10 cellular contexts compared by ENCODE assay signal in the genomic region with DNA sequence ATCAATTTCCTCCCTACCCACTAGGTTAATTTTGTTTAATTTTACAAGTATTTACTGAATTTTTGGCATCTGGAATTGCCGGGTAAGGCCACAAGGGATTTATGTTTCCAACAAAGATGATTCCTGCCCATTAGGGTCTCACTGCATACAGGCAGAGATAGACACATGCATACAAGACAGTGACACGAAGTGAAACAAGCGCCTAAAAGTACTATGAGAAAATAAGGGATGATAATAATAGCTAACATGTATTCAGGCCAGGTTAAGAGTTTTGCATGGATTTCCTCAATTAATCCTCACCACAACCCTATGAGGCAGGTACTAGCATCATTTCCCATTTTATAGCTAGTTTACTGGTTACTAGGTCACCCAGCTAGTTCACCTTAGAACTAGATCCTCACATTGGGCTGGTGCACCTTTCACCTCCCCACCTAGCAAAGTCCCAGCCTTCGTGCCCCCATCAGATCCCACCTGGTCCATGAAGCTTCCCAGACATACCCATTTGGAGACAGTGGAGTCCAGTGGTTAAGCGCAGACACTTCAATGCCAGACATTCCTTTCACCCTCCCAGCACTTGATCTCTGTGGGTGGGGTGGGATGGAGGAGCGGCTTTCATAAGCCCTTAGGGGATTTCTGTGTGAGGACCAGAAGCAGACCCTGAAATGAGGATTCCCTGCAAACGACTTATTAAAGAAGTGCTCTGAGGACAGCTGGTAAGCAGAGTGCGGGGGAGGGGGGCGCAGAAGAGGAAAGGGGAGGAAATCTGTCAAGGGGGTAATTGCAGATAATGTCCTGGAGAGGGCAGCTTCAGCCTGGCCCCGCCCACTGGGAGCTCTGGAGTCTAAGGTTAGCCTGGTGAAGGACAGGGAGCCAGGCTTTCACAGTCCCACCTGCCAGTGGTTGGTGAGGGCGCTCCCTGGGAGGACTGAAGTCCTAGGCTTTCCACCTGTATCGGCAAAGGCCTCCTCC. TPM values are rescaled to one million over a fixed set of nuclear protein-coding genes. Genes with fewer than 3 reads are reported as not detected.
A peak's percentile ranks its signal among the peaks of the same experiment; 100 is the strongest.
DNase-seq lines count a peak whose midpoint lies in the region; ATAC-seq and TF ChIP-seq lines count a peak whose summit lies in the region.
"Had no signal": no experiment of that assay in that cellular context is flagged by ENCODE, and none has a peak within 500 bp of the region (broad histone marks: within the 10 kb centered on the region; RNA-seq: fewer than 3 reads in every experiment).

No MANE protein-coding gene starts in this region.

- H3K27ac ChIP-seq in iPS DF 6.9 (ENCODE audit: low read length) = no peak overlapping the region
- H3K27ac ChIP-seq: skin epidermis had no signal

- peaks cover 34% of the 10 kb centered on the region for H3K27me3 Mint-ChIP-seq in type B pancreatic cell
- H3K27me3 Mint-ChIP-seq: CD4-positive, alpha-beta memory T cell had no signal

- DNase-seq in SIG-M5 treated with dmso at 0.1 percent for 504 hours (lab: John Stamatoyannopoulos, UW; ENCODE audit: unreplicated experiment) (peak; percentile 48), SIG-M5 (lab: John Stamatoyannopoulos, UW) (no peak), NCI-H524 treated with DMSO at 0.1 percent for 48 hours (lab: John Stamatoyannopoulos, UW) (peak; percentile 53), activated T-cell treated with anti-CD3 and anti-CD28 coated beads for 4 hours (peak; percentile 17), iPS DF 6.9 (ENCODE audit: low read depth, low spot score) (peak; percentile 54), type B pancreatic cell (ENCODE audit: extremely low spot score, unreplicated experiment) (no peak), NCI-H2196 (lab: John Stamatoyannopoulos, UW; ENCODE audit: unreplicated experiment) (no peak)

- H3K27ac Mint-ChIP-seq in type B pancreatic cell = no peak overlapping the region

- H3K36me3 Mint-ChIP-seq in type B pancreatic cell = no peaks in the 10 kb centered on the region
- H3K36me3 Mint-ChIP-seq: CD4-positive, alpha-beta memory T cell had no signal

- H3K9me3 Mint-ChIP-seq in type B pancreatic cell = no peaks in the 10 kb centered on the region
- H3K9me3 Mint-ChIP-seq: CD4-positive, alpha-beta memory T cell had no signal

- no CpG with 5 or more reads among the region's 12 CpGs for WGBS in iPS DF 6.9 (ENCODE audit: insufficient coverage, insufficient read length)

- peaks cover 2% of the 10 kb centered on the region for H3K4me1 ChIP-seq in iPS DF 6.9 (ENCODE audit: control insufficient read depth, insufficient read depth, low read length)

- no peak for ATAC-seq in HG03175 (IDR thresholded peaks at IDR 0.05; ENCODE audit: unreplicated experiment)

- no peaks in the 10 kb centered on the region for H3K27me3 ChIP-seq in iPS DF 6.9 (ENCODE audit: control insufficient read depth, insufficient read depth, low read length)

- no peak overlapping the region for H3K4me3 Mint-ChIP-seq in type B pancreatic cell
- H3K4me3 Mint-ChIP-seq: CD4-positive, alpha-beta memory T cell had no signal

- no peaks in the 10 kb centered on the region for H3K9me3 ChIP-seq in iPS DF 6.9 (ENCODE audit: control insufficient read depth, insufficient read depth, low read length)

- peak; percentile 43 for TF ChIP-seq CTCF in type B pancreatic cell (conservative IDR thresholded peaks at IDR 0.05)

- H3K36me3 ChIP-seq in iPS DF 6.9 (ENCODE audit: control insufficient read depth, insufficient read depth, low read length) = no peaks in the 10 kb centered on the region

- peaks cover 1% of the 10 kb centered on the region for H3K4me1 Mint-ChIP-seq in type B pancreatic cell (ENCODE audit: unreplicated experiment)

- H3K4me3 ChIP-seq in iPS DF 6.9 (ENCODE audit: low read length) = no peak overlapping the region
- H3K4me3 ChIP-seq: skin epidermis had no signal

RNA-seq across cellular contexts. Expression of gene DGUOK, which starts 5.8 kb away (rescaled TPM):
- total RNA-seq in type B pancreatic cell (ENCODE audit: low replicate concordance) = 59.3 and 73.4 TPM in 2 replicates

RNA-seq across cellular contexts. Expression of gene ACTG2, which starts 28.1 kb away (rescaled TPM):
- 4.2 and 13.7 TPM in 2 replicates for total RNA-seq in type B pancreatic cell (ENCODE audit: low replicate concordance)
- total RNA-seq: CD4-positive, alpha-beta memory T cell had no signal

Comparison
In these comparisons a context has a peak if more than half of its experiments do, and no peak if none do; other contexts are left out.
1. DNase-seq: peak in SIG-M5 treated with dmso at 0.1 percent for 504 hours (single experiment), NCI-H524 treated with DMSO at 0.1 percent for 48 hours (single experiment), activated T-cell treated with anti-CD3 and anti-CD28 coated beads for 4 hours (single experiment) and iPS DF 6.9 (single experiment); none in SIG-M5 (single experiment), type B pancreatic cell (single experiment) and NCI-H2196 (single experiment).